In genomic region chr17:15258113-15258512, GRCh38 we compare ENCODE assay signal across 12 cellular contexts. TPM values are rescaled to one million over a fixed set of nuclear protein-coding genes. Genes with fewer than 3 reads are reported as not detected.
DNase-seq lines count a peak whose midpoint lies in the region; ATAC-seq and TF ChIP-seq lines count a peak whose summit lies in the region.
"Had no signal": no experiment of that assay in that cellular context is flagged by ENCODE, and none has a peak within 500 bp of the region (broad histone marks: within the 10 kb centered on the region; RNA-seq: fewer than 3 reads in every experiment).

No MANE protein-coding gene starts in this region.

- no peak overlapping the region for H2AFZ ChIP-seq in mammary epithelial cell (ENCODE audit: low read depth, low read length)

- H3K4me3 ChIP-seq in breast epithelium (peak overlapping the region; percentile 30 to 62 (median 57)), mammary epithelial cell (replicated peaks in 1 of 3; ENCODE audit: insufficient read depth in 1 of 3, low read depth in 2 of 3, low read length in 3 of 3) (no peak overlapping the region), esophagus squamous epithelium (peak overlapping the region in 2 of 4 donors; percentile 58 to 77), rectal smooth muscle tissue (ENCODE audit: low read length) (peak overlapping the region; percentile 30), upper lobe of left lung (peak overlapping the region in 2 of 4 donors; percentile 25 to 71)
- H3K4me3 ChIP-seq: cardiac muscle cell had no signal

- H3K9me3 ChIP-seq in breast epithelium: no peaks in the 10 kb centered on the region
- no peaks in the 10 kb centered on the region for H3K9me3 ChIP-seq in mammary epithelial cell (replicated peaks; ENCODE audit: insufficient read depth, low read length)
- H3K9me3 ChIP-seq in esophagus squamous epithelium: no peaks in the 10 kb centered on the region
- no peaks in the 10 kb centered on the region for H3K9me3 ChIP-seq in upper lobe of left lung

- H3K79me2 ChIP-seq in mammary epithelial cell (ENCODE audit: insufficient read depth, low read length): peaks cover 8% of the 10 kb centered on the region

- dilution Hi-C loops in mammary epithelial cell (cut with HindIII; ENCODE audit: low sequenced_read_pairs): no loop called here

- H4K20me1 ChIP-seq in mammary epithelial cell (ENCODE audit: insufficient read depth, low read length): no peaks in the 10 kb centered on the region

- TF ChIP-seq CTCF in breast epithelium (IDR thresholded peaks at IDR 0.05) (no peak), mammary epithelial cell (conservative IDR thresholded peaks at IDR 0.05 in 1 of 2, IDR thresholded peaks at IDR 0.05 in 1 of 2; ENCODE audit: extremely low read depth in 1 of 2, insufficient read depth in 1 of 2, low read depth in 1 of 2, low read length in 2 of 2) (no peak), esophagus squamous epithelium (IDR thresholded peaks at IDR 0.05) (no peak), upper lobe of left lung (IDR thresholded peaks at IDR 0.05) (no peak)

- H3K27ac ChIP-seq in breast epithelium (peak overlapping the region; percentile 54 to 62), mammary epithelial cell (ENCODE audit: insufficient read depth, low read depth, low read length) (no peak overlapping the region), esophagus squamous epithelium (peak overlapping the region in 3 of 4 donors; percentile 71 to 95 (median 92)), rectal smooth muscle tissue (ENCODE audit: low read depth, low read length) (no peak overlapping the region), upper lobe of left lung (peak overlapping the region in 3 of 4 donors; percentile 46 to 90 (median 63))
- H3K27ac ChIP-seq: 22Rv1, cardiac muscle cell had no signal

- TF ChIP-seq POLR2A in breast epithelium (IDR thresholded peaks at IDR 0.05): no peak
- TF ChIP-seq POLR2A in esophagus squamous epithelium (IDR thresholded peaks at IDR 0.05): no peak
- no peak for TF ChIP-seq POLR2A in upper lobe of left lung (IDR thresholded peaks at IDR 0.05)

- H3K36me3 ChIP-seq in breast epithelium (no peaks in the 10 kb centered on the region), mammary epithelial cell (ENCODE audit: insufficient read depth, low read length) (no peaks in the 10 kb centered on the region), esophagus squamous epithelium (peaks cover 0 to 44% (median 0%) of the 10 kb centered on the region in 3 donors), rectal smooth muscle tissue (ENCODE audit: control insufficient read depth, insufficient read depth, low read length) (peaks cover 22% of the 10 kb centered on the region), upper lobe of left lung (peaks cover 7 to 53% (median 17%) of the 10 kb centered on the region in 4 donors)
- H3K36me3 ChIP-seq: cardiac muscle cell had no signal

- 85% methylated on average over 4 of the region's 4 CpGs for WGBS in mammary epithelial cell (ENCODE audit: low coverage, missing lambda C conversion rate)
- 62 to 73% methylated on average over 3 to 4 of the region's 4 CpGs for WGBS in esophagus squamous epithelium, 2 donors
- WGBS in upper lobe of left lung, 2 donors: 85 to 90% methylated on average over 4 of the region's 4 CpGs

- intact Hi-C loops in breast epithelium (cut with DNase I; ENCODE audit: low total_unique reads): no loop called here
- intact Hi-C loops in mammary epithelial cell (cut with micrococcal nuclease): no loop called here
- intact Hi-C loops in esophagus squamous epithelium (cut with DNase I): no loop called here

- H3K9ac ChIP-seq in mammary epithelial cell (ENCODE audit: insufficient read depth, low read length) (no peak overlapping the region), rectal smooth muscle tissue (ENCODE audit: low read length) (no peak overlapping the region)

- no peak for DNase-seq in breast epithelium (ENCODE audit: low spot score in 2 of 2)
- no peak for DNase-seq in mammary epithelial cell
- no peak for DNase-seq in esophagus squamous epithelium (lab: John Stamatoyannopoulos, UW)
- DNase-seq in upper lobe of left lung: no peak
- no peak for DNase-seq in NCI-H2227 (lab: John Stamatoyannopoulos, UW; ENCODE audit: unreplicated experiment)
- DNase-seq in activated CD4-positive, alpha-beta T cell treated with anti-CD3 and anti-CD28 coated beads for 4 hours: no peak

- H3K4me1 ChIP-seq in breast epithelium: peaks cover 6 to 18% of the 10 kb centered on the region in 2 donors
- peaks cover 52% of the 10 kb centered on the region for H3K4me1 ChIP-seq in mammary epithelial cell (ENCODE audit: insufficient read depth, low read length)
- peaks cover 4 to 100% (median 48%) of the 10 kb centered on the region in 3 donors for H3K4me1 ChIP-seq in esophagus squamous epithelium
- H3K4me1 ChIP-seq in rectal smooth muscle tissue (ENCODE audit: control insufficient read depth, insufficient read depth, low read length): peaks cover 42% of the 10 kb centered on the region
- H3K4me1 ChIP-seq in upper lobe of left lung: peaks cover 33 to 62% (median 46%) of the 10 kb centered on the region in 4 donors

- no peaks in the 10 kb centered on the region for H3K27me3 ChIP-seq in breast epithelium
- H3K27me3 ChIP-seq in mammary epithelial cell (ENCODE audit: insufficient read depth, low read length): no peaks in the 10 kb centered on the region
- peaks cover 0 to 47% (median 4%) of the 10 kb centered on the region in 4 donors for H3K27me3 ChIP-seq in esophagus squamous epithelium
- H3K27me3 ChIP-seq in rectal smooth muscle tissue (ENCODE audit: control insufficient read depth, insufficient read depth, low read length): no peaks in the 10 kb centered on the region
- H3K27me3 ChIP-seq in upper lobe of left lung: no peaks in the 10 kb centered on the region

- in situ Hi-C loops in mammary epithelial cell (cut with MboI; ENCODE audit: low sequenced_read_pairs in 2 of 2): loop anchor here (10.0 to 25.0 kb wide), 3 partner anchors 154 to 729 kb away; partner anchors contain the start of genes TTC19 (in 1 of the 2) and ZSWIM7 (in 1 of the 2)

- TF ChIP-seq EP300 in upper lobe of left lung (IDR thresholded peaks at IDR 0.05): no peak

- H3K4me2 ChIP-seq in mammary epithelial cell (ENCODE audit: insufficient read depth, low read depth, low read length): no peak overlapping the region

- no peak for ATAC-seq in upper lobe of left lung (ENCODE audit: low FRiP score in 2 of 2)
- no peak for ATAC-seq in GM19328 (IDR thresholded peaks at IDR 0.05; ENCODE audit: unreplicated experiment)

- no TSS peak for BruUV-seq in mammary epithelial cell (replicated peaks; lab: Mats Ljungman, UMichigan)

- CTCF ChIA-PET in mammary epithelial cell (lab: Charles Lee; ENCODE audit: low non-redundant PET): interaction anchor here (0.9 to 1.5 kb wide), 3 partner anchors 10 to 245 kb away, joined by 3 to 12 read pairs (median 5); no protein-coding TSS in a partner anchor

RNA-seq across cellular contexts. Expression of gene PMP22, which starts 7.0 kb away (rescaled TPM):
- total RNA-seq in breast epithelium (100 to 1,000 TPM; 114 to 478 (median 152) TPM), mammary epithelial cell (10 to 100 TPM in 1 of 2 donors, 1 to 10 TPM in 1; 7.4 to 61.5 TPM), esophagus squamous epithelium (100 to 1,000 TPM in 1 of 4 donors, 10 to 100 TPM in 2, 1 to 10 TPM in 1; 4.0 to 102 (median 27.3) TPM), upper lobe of left lung (100 to 1,000 TPM in 3 of 6 donors, 10 to 100 TPM in 3; 49.7 to 179 (median 105) TPM)
- 23.4 TPM for polyA plus RNA-seq in mammary epithelial cell
- 61.1 TPM for polyA minus RNA-seq in mammary epithelial cell
- total RNA-seq: OCI-LY7 had no signal
- polyA plus RNA-seq: naive thymus-derived CD4-positive, alpha-beta T cell had no signal

Comparison
In these comparisons a context has a peak if more than half of its experiments do, and no peak if none do; other contexts are left out.
1. H3K27ac ChIP-seq: peak in breast epithelium (2 of 2), esophagus squamous epithelium (3 of 4) and upper lobe of left lung (3 of 4); none in mammary epithelial cell (single experiment) and rectal smooth muscle tissue (single experiment).
2. H3K4me3 ChIP-seq: peak in breast epithelium (3 of 3) and rectal smooth muscle tissue (single experiment); none in mammary epithelial cell (0 of 3).